In the genomic region with DNA sequence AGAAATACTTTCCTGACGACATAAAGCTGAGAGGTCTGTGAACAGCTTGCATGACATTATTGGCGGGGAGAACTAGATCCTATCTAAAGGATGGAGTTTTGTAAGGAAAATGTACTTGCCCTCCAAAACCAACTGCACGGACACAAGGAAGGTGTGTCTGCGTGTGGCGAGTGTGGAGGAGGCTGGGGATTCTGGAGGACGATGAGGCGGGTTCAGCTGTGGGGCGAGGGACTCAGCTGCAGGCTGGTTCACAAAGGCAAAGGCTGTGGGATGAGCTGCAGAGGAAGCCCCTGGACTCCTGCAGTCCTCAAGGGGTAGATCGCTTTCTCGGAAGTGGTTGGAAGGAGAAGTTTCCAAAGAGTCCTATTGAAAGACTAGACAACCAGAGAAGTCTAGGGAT, we compare ENCODE assay signal across 11 cellular contexts. TPM values are rescaled to one million over a fixed set of nuclear protein-coding genes. Genes with fewer than 3 reads are reported as not detected.
"Had no signal": no experiment of that assay in that cellular context is flagged by ENCODE, and none has a peak within 500 bp of the region (broad histone marks: within the 10 kb centered on the region; RNA-seq: fewer than 3 reads in every experiment).

No MANE protein-coding gene starts in this region.

- H3K4me2 ChIP-seq: KMS-11 had no signal

- FAIRE-seq: HepG2, HTR-8/SVneo, K562 had no signal

- DNase-seq: IMR-90, KBM-7, KG1 had no signal

- H3K27ac Mint-ChIP-seq: IgD-negative memory B cell had no signal

- H3K27ac ChIP-seq: HL-60, KMS-11 had no signal

- ATAC-seq: HepG2, K562 had no signal

- H3K9ac ChIP-seq: KMS-11 had no signal

- H3K36me3 Mint-ChIP-seq: IgD-negative memory B cell had no signal

- H3K4me3 ChIP-seq: K562 had no signal

- H3K9me3 Mint-ChIP-seq: IgD-negative memory B cell had no signal

- H3K4me3 Mint-ChIP-seq: IgD-negative memory B cell had no signal

RNA-seq across cellular contexts. Expression of a gene that starts 48.2 kb away (rescaled TPM):
- total RNA-seq: HepG2, HT-29, HT1080, IMR-90 had no signal
- polyA plus RNA-seq: HepG2, IMR-90, K562 had no signal
